ENCODE assay signal across 27 cellular contexts in genomic region chr17:76721463-76721862, GRCh38. TPM values are rescaled to one million over a fixed set of nuclear protein-coding genes. Genes with fewer than 3 reads are reported as not detected.
DNase-seq lines count a peak whose midpoint lies in the region; ATAC-seq and TF ChIP-seq lines count a peak whose summit lies in the region.
"Had no signal": no experiment of that assay in that cellular context is flagged by ENCODE, and none has a peak within 500 bp of the region (broad histone marks: within the 10 kb centered on the region; RNA-seq: fewer than 3 reads in every experiment).

No MANE protein-coding gene starts in this region.

- ATAC-seq in activated CD4-positive, alpha-beta T cell treated with anti-CD3 and anti-CD28 coated beads for 36 hours: no peak
- ATAC-seq in natural killer cell (no peak), gastroesophageal sphincter (no peak), upper lobe of right lung (no peak), GM19351 (IDR thresholded peaks at IDR 0.05; ENCODE audit: unreplicated experiment) (no peak)
- no peak for ATAC-seq in natural killer cell treated with Interleukin-12 subunit alpha and Interleukin-12 subunit beta and Interleukin-15 and Interleukin-18, amount 100 ng/mL, for 72 hours
- ATAC-seq: GM23338; Panc1; stimulated activated naive CD8-positive, alpha-beta T cell treated with anti-CD3 and anti-CD28 coated beads, Interleukin-15, Interleukin-2, amounts not matched to agents 100 U/mL and 50 U/mL, for 24 hours had no signal

- H3K9me3 ChIP-seq in gastroesophageal sphincter: no peaks in the 10 kb centered on the region
- H3K9me3 ChIP-seq in upper lobe of right lung: no peaks in the 10 kb centered on the region
- H3K9me3 ChIP-seq: colonic mucosa, thyroid gland had no signal

- intact Hi-C loops in activated CD4-positive, alpha-beta T cell treated with anti-CD3 and anti-CD28 coated beads for 36 hours (cut with DNase I, micrococcal nuclease): no loop called here
- intact Hi-C loops in natural killer cell (cut with micrococcal nuclease) (no loop called here), upper lobe of right lung (cut with DNase I) (no loop called here)

- POLR2A ChIA-PET in activated CD4-positive, alpha-beta T cell treated with anti-CD3 and anti-CD28 coated beads for 36 hours (lab: Charles Lee): interaction anchor here (1.1 kb wide), 1 partner anchor 14 kb away, joined by 4 read pairs; no protein-coding TSS in a partner anchor

- H3K36me3 ChIP-seq in gastroesophageal sphincter: peaks cover 0 to 84% of the 10 kb centered on the region in 2 donors
- peaks cover 89% of the 10 kb centered on the region for H3K36me3 ChIP-seq in upper lobe of right lung

- H3K4me3 Mint-ChIP-seq in activated CD4-positive, alpha-beta T cell treated with anti-CD3 and anti-CD28 coated beads for 36 hours: no peak overlapping the region
- peak overlapping the region; percentile 51 for H3K4me3 Mint-ChIP-seq in natural killer cell
- H3K4me3 Mint-ChIP-seq in natural killer cell treated with Interleukin-12 subunit alpha and Interleukin-12 subunit beta and Interleukin-15 and Interleukin-18, amount 100 ng/mL, for 72 hours: no peak overlapping the region
- H3K4me3 Mint-ChIP-seq: GM23338 had no signal

- CTCF ChIA-PET in activated CD4-positive, alpha-beta T cell treated with anti-CD3 and anti-CD28 coated beads for 36 hours (lab: Charles Lee): interaction anchor here (0.7 to 1.2 kb wide), 2 partner anchors 8 to 38 kb away, joined by 3 read pairs; no protein-coding TSS in a partner anchor

- peaks cover 86% of the 10 kb centered on the region for H3K36me3 Mint-ChIP-seq in activated CD4-positive, alpha-beta T cell treated with anti-CD3 and anti-CD28 coated beads for 36 hours (ENCODE audit: low read depth)
- peaks cover 21% of the 10 kb centered on the region for H3K36me3 Mint-ChIP-seq in natural killer cell
- H3K36me3 Mint-ChIP-seq in natural killer cell treated with Interleukin-12 subunit alpha and Interleukin-12 subunit beta and Interleukin-15 and Interleukin-18, amount 100 ng/mL, for 72 hours: peaks cover 30% of the 10 kb centered on the region

- in situ Hi-C loops in G401 (cut with HindIII; ENCODE audit: low sequenced_read_pairs): no loop called here

- no peak for TF ChIP-seq POLR2A in gastroesophageal sphincter (IDR thresholded peaks at IDR 0.05)

- H3K4me1 ChIP-seq in gastroesophageal sphincter (peaks cover 5 to 62% (median 23%) of the 10 kb centered on the region in 3 donors), upper lobe of right lung (peaks cover 31% of the 10 kb centered on the region)

- H3K4me3 ChIP-seq in gastroesophageal sphincter: no peak overlapping the region
- H3K4me3 ChIP-seq in upper lobe of right lung: no peak overlapping the region
- H3K4me3 ChIP-seq: colonic mucosa, GM23338, thyroid gland had no signal

- peaks cover 35% of the 10 kb centered on the region for H3K4me1 Mint-ChIP-seq in activated CD4-positive, alpha-beta T cell treated with anti-CD3 and anti-CD28 coated beads for 36 hours
- H3K4me1 Mint-ChIP-seq in natural killer cell: peaks cover 28 to 31% of the 10 kb centered on the region in 2 donors
- peaks cover 32 to 38% of the 10 kb centered on the region in 2 donors for H3K4me1 Mint-ChIP-seq in natural killer cell treated with Interleukin-12 subunit alpha and Interleukin-12 subunit beta and Interleukin-15 and Interleukin-18, amount 100 ng/mL, for 72 hours (ENCODE audit: low read depth in 2 of 2)

- TF ChIP-seq CTCF in natural killer cell (IDR thresholded peaks at IDR 0.05): no peak
- no peak for TF ChIP-seq CTCF in gastroesophageal sphincter (IDR thresholded peaks at IDR 0.05)
- TF ChIP-seq CTCF in upper lobe of right lung (IDR thresholded peaks at IDR 0.05): no peak

- H3K27me3 ChIP-seq in gastroesophageal sphincter: no peaks in the 10 kb centered on the region
- no peaks in the 10 kb centered on the region for H3K27me3 ChIP-seq in upper lobe of right lung
- H3K27me3 ChIP-seq: colonic mucosa, thyroid gland had no signal

- WGBS in gastroesophageal sphincter (ENCODE audit: low coverage in 1 of 2), 2 donors: 81 to 82% methylated on average over 5 to 10 of the region's 10 CpGs

- no peaks in the 10 kb centered on the region for H3K9me3 Mint-ChIP-seq in activated CD4-positive, alpha-beta T cell treated with anti-CD3 and anti-CD28 coated beads for 36 hours (ENCODE audit: low read depth)
- no peaks in the 10 kb centered on the region for H3K9me3 Mint-ChIP-seq in natural killer cell
- H3K9me3 Mint-ChIP-seq in natural killer cell treated with Interleukin-12 subunit alpha and Interleukin-12 subunit beta and Interleukin-15 and Interleukin-18, amount 100 ng/mL, for 72 hours: no peaks in the 10 kb centered on the region
- H3K9me3 Mint-ChIP-seq: GM23338 had no signal

- H3K27ac ChIP-seq in gastroesophageal sphincter: peak overlapping the region in 3 of 4 donors; percentile 4 to 26 (median 16)
- no peak overlapping the region for H3K27ac ChIP-seq in upper lobe of right lung
- H3K27ac ChIP-seq: 22Rv1, colonic mucosa, thyroid gland, WERI-Rb-1 had no signal

- peak overlapping the region; percentile 70 for H3K27ac Mint-ChIP-seq in activated CD4-positive, alpha-beta T cell treated with anti-CD3 and anti-CD28 coated beads for 36 hours
- peak overlapping the region; percentile 44 to 81 for H3K27ac Mint-ChIP-seq in natural killer cell
- H3K27ac Mint-ChIP-seq in natural killer cell treated with Interleukin-12 subunit alpha and Interleukin-12 subunit beta and Interleukin-15 and Interleukin-18, amount 100 ng/mL, for 72 hours: peak overlapping the region in 1 of 2 donors; percentile 58
- H3K27ac Mint-ChIP-seq: GM23338 had no signal

- TF ChIP-seq EP300 in gastroesophageal sphincter (IDR thresholded peaks at IDR 0.05): no peak

- H3K27me3 Mint-ChIP-seq in activated CD4-positive, alpha-beta T cell treated with anti-CD3 and anti-CD28 coated beads for 36 hours: no peaks in the 10 kb centered on the region
- no peaks in the 10 kb centered on the region for H3K27me3 Mint-ChIP-seq in natural killer cell (ENCODE audit: low read depth in 2 of 2)
- no peaks in the 10 kb centered on the region for H3K27me3 Mint-ChIP-seq in natural killer cell treated with Interleukin-12 subunit alpha and Interleukin-12 subunit beta and Interleukin-15 and Interleukin-18, amount 100 ng/mL, for 72 hours
- H3K27me3 Mint-ChIP-seq: progenitor cell of endocrine pancreas had no signal

- DNase-seq in activated CD4-positive, alpha-beta T cell treated with anti-CD3 and anti-CD28 coated beads for 36 hours: no peak
- no peak for DNase-seq in activated CD4-positive, alpha-beta T cell treated with anti-CD3 and anti-CD28 coated beads for 1 hour
- no peak for DNase-seq in natural killer cell
- DNase-seq in natural killer cell treated with Interleukin-12 subunit alpha and Interleukin-12 subunit beta and Interleukin-15 and Interleukin-18, amount 100 ng/mL, for 72 hours (ENCODE audit: low spot score): no peak
- DNase-seq in upper lobe of right lung: peak; percentile 42
- DNase-seq in G401 (ENCODE audit: low spot score): no peak
- DNase-seq: activated CD4-positive, alpha-beta T cell treated with anti-CD3 and anti-CD28 coated beads, Interleukin-2, amount 50 U/mL, for 1 hour; activated CD8-positive, alpha-beta memory T cell treated with anti-CD3 and anti-CD28 coated beads, Interleukin-2, amount 50 U/mL, for 4 hours; colonic mucosa; effector CD8-positive, alpha-beta T cell; EL; Kasumi-1; NCI-H1092; NCI-H187 treated with DMSO at 0.1 percent for 48 hours; NCI-H524 treated with DMSO at 0.1 percent for 48 hours; stimulated activated CD4-positive, alpha-beta T cell treated with anti-CD3 and anti-CD28 coated beads, Interleukin-15, amount 100 ng/mL, for 24 hours; stimulated activated naive CD8-positive, alpha-beta T cell treated with anti-CD3 and anti-CD28 coated beads, Interleukin-15, Interleukin-2, amounts not matched to agents 100 U/mL and 50 U/mL, for 24 hours; SW 1271; T1000; thyroid gland; WERI-Rb-1 had no signal

RNA-seq across cellular contexts. Expression of gene JMJD6, which starts 4.9 kb away (rescaled TPM):
- total RNA-seq in activated CD4-positive, alpha-beta T cell treated with anti-CD3 and anti-CD28 coated beads for 36 hours: 10 to 100 TPM; 51.3 to 65.5 TPM
- total RNA-seq in natural killer cell: 100 to 1,000 TPM; 169 to 257 (median 195) TPM
- 10 to 100 TPM; 74.3 to 97.1 TPM for total RNA-seq in natural killer cell treated with Interleukin-12 subunit alpha and Interleukin-12 subunit beta and Interleukin-15 and Interleukin-18, amount 100 ng/mL, for 72 hours
- total RNA-seq in gastroesophageal sphincter: 10 to 100 TPM; 39.0 to 53.8 (median 47.2) TPM
- total RNA-seq in upper lobe of right lung: 29.6 TPM
- 14.6 and 31.9 TPM in 2 replicates for total RNA-seq in G401 (2014; rRNA removed; shearing (Covaris generic))

RNA-seq across cellular contexts. Expression of gene METTL23, which starts 5.2 kb away (rescaled TPM):
- total RNA-seq in activated CD4-positive, alpha-beta T cell treated with anti-CD3 and anti-CD28 coated beads for 36 hours: 10 to 100 TPM; 18.9 to 25.3 TPM
- total RNA-seq in natural killer cell: 10 to 100 TPM; 31.9 to 57.7 (median 34.2) TPM
- 10 to 100 TPM; 26.4 to 37.0 TPM for total RNA-seq in natural killer cell treated with Interleukin-12 subunit alpha and Interleukin-12 subunit beta and Interleukin-15 and Interleukin-18, amount 100 ng/mL, for 72 hours
- total RNA-seq in gastroesophageal sphincter: 10 to 100 TPM; 19.2 to 52.6 (median 25.1) TPM
- 31.6 TPM for total RNA-seq in upper lobe of right lung
- total RNA-seq in G401 (2014; rRNA removed; shearing (Covaris generic)): 25.9 and 34.6 TPM in 2 replicates

RNA-seq across cellular contexts. Expression of gene MXRA7, which starts 10.7 kb away (rescaled TPM):
- total RNA-seq in activated CD4-positive, alpha-beta T cell treated with anti-CD3 and anti-CD28 coated beads for 36 hours: 10 to 100 TPM; 18.4 to 20.2 TPM
- 10 to 100 TPM; 31.6 to 47.6 (median 46.5) TPM for total RNA-seq in natural killer cell
- total RNA-seq in natural killer cell treated with Interleukin-12 subunit alpha and Interleukin-12 subunit beta and Interleukin-15 and Interleukin-18, amount 100 ng/mL, for 72 hours: 10 to 100 TPM; 18.1 to 19.4 TPM
- total RNA-seq in gastroesophageal sphincter: 100 to 1,000 TPM; 333 to 451 (median 412) TPM
- 159 TPM for total RNA-seq in upper lobe of right lung
- total RNA-seq in G401 (2014; rRNA removed; shearing (Covaris generic)): 93.4 and 96.7 TPM in 2 replicates

RNA-seq across cellular contexts. Expression of gene SRSF2, which starts 15.7 kb away (rescaled TPM):
- 100 to 1,000 TPM; 335 to 340 TPM for total RNA-seq in activated CD4-positive, alpha-beta T cell treated with anti-CD3 and anti-CD28 coated beads for 36 hours
- total RNA-seq in natural killer cell (100 to 1,000 TPM; 402 to 548 (median 503) TPM), gastroesophageal sphincter (100 to 1,000 TPM; 106 to 194 (median 148) TPM), upper lobe of right lung (145 TPM)
- total RNA-seq in natural killer cell treated with Interleukin-12 subunit alpha and Interleukin-12 subunit beta and Interleukin-15 and Interleukin-18, amount 100 ng/mL, for 72 hours: 100 to 1,000 TPM; 373 to 571 TPM
- 369 and 387 TPM in 2 replicates for total RNA-seq in G401 (2014; rRNA removed; shearing (Covaris generic))

RNA-seq across cellular contexts. Expression of gene MFSD11, which starts 16.5 kb away (rescaled TPM):
- total RNA-seq in activated CD4-positive, alpha-beta T cell treated with anti-CD3 and anti-CD28 coated beads for 36 hours: 10 to 100 TPM; 10.3 to 15.1 TPM
- total RNA-seq in natural killer cell: 10 to 100 TPM; 32.7 to 44.0 (median 33.9) TPM
- 10 to 100 TPM; 18.1 to 25.5 TPM for total RNA-seq in natural killer cell treated with Interleukin-12 subunit alpha and Interleukin-12 subunit beta and Interleukin-15 and Interleukin-18, amount 100 ng/mL, for 72 hours
- 10 to 100 TPM; 18.4 to 27.8 (median 20.9) TPM for total RNA-seq in gastroesophageal sphincter
- total RNA-seq in upper lobe of right lung: 32.3 TPM
- 11.5 and 45.7 TPM in 2 replicates for total RNA-seq in G401 (2014; rRNA removed; shearing (Covaris generic))
